ENCODE assay signal across 2 cellular contexts in genomic region chr22:28977050-28977449, GRCh38.
TF ChIP-seq lines count a peak whose summit lies in the region.

No MANE protein-coding gene starts in this region.

TF ChIP-seq in IMR-90, 13 proteins besides CTCF, POLR2A, EP300 and RAD21 (continued from another document):
- TF ChIP-seq USF2 (IDR thresholded peaks at IDR 0.05; ENCODE audit: low read depth, low read length): no peak
- TF ChIP-seq CEBPB (IDR thresholded peaks at IDR 0.05; ENCODE audit: low read depth, low read length): no peak
- no peak for TF ChIP-seq RFX5 (IDR thresholded peaks at IDR 0.05; ENCODE audit: low read depth, low read length)
- TF ChIP-seq MAFK (IDR thresholded peaks at IDR 0.05; ENCODE audit: low read depth, low read length): no peak
- TF ChIP-seq CHD1 (IDR thresholded peaks at IDR 0.05; ENCODE audit: low read depth, low read length): no peak
- no peak for TF ChIP-seq ELK1 (IDR thresholded peaks at IDR 0.05; ENCODE audit: borderline replicate concordance, low read depth, low read length)
- no peak for TF ChIP-seq MXI1 (IDR thresholded peaks at IDR 0.05; ENCODE audit: borderline replicate concordance, low read depth, low read length)
- TF ChIP-seq NFE2L2 (IDR thresholded peaks at IDR 0.05; ENCODE audit: low read depth, low read length): no peak
- no peak for TF ChIP-seq MAZ (IDR thresholded peaks at IDR 0.05; ENCODE audit: borderline replicate concordance, low read depth, low read length)
- no peak for TF ChIP-seq BHLHE40 (IDR thresholded peaks at IDR 0.05; ENCODE audit: low read depth, low read length)
TF ChIP-seq in IMR-90: peak in this region for 0.

TF ChIP-seq in HepG2, 621 proteins besides CTCF, POLR2A, EP300 and RAD21 (continued from another document):
- peak; percentile 61 for TF ChIP-seq RBM22 (optimal IDR thresholded peaks at IDR 0.05; ENCODE audit: low read length)
- 0 out of 2 replicates have a peak, but pooled peaks have one; percentile 35 for TF ChIP-seq RFX3 (CRISPR knock-in tag; IDR thresholded peaks at IDR 0.05)
